In the genomic region with DNA sequence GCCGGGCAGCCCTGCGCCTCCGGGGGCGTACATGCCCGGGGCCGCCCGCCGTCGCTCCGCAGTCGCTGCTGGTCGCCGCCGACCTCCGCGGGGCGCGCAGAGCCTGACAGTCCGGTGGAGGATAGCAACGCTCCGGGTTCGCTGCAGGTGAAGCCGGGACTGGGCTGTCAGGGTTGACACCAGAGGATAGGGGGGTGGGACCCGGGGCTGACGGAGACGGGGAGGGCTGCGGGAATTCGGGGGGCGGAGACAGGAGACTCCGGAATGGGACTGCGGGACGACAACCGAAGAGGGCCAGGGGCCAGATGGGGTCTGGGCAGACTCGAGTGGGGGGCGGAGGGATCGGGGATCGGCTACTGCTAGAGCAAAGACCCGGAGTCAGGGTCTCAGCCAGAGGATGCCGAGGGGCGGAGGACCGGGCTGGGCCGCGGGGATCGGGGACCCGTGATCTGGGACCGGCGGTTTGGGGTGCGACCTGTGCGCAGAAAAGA, we compare ENCODE assay signal across 1 cellular context.
TF ChIP-seq lines count a peak whose summit lies in the region.

No MANE protein-coding gene starts in this region.

TF ChIP-seq in HEK293, 187 proteins besides CTCF, POLR2A, EP300 and RAD21 (continued from another document):
- TF ChIP-seq ZNF585B (tag by site-specific recombination; IDR thresholded peaks at IDR 0.05) (0 out of 2 replicates have a peak, but pooled peaks have one; percentile 12), BCL11B (tag by site-specific recombination; IDR thresholded peaks at IDR 0.05; ENCODE audit: low read depth) (0 out of 2 replicates have a peak, but pooled peaks have one; percentile 27), SCRT2 (tag by site-specific recombination; IDR thresholded peaks at IDR 0.05) (no peak), ZNF423 (tag by site-specific recombination; IDR thresholded peaks at IDR 0.05) (no peak), GLIS2 (tag by site-specific recombination; IDR thresholded peaks at IDR 0.05) (peak; percentile 47), ZNF433 (tag by site-specific recombination; IDR thresholded peaks at IDR 0.05; ENCODE audit: low read depth) (no peak), ZFP3 (tag by site-specific recombination; IDR thresholded peaks at IDR 0.05; ENCODE audit: low read depth) (no peak), MEIS1 (CRISPR knock-in tag; IDR thresholded peaks at IDR 0.05; ENCODE audit: borderline replicate concordance) (no peak), ZNF391 (tag by site-specific recombination; IDR thresholded peaks at IDR 0.05; ENCODE audit: borderline replicate concordance, low read depth) (peak; percentile 31; the same call in 1 of the 2 replicates), KLF8 (tag by site-specific recombination; IDR thresholded peaks at IDR 0.05) (peak; percentile 60; the same call in 1 of the 2 replicates), KLF9 (tag by site-specific recombination; IDR thresholded peaks at IDR 0.05; ENCODE audit: low read depth) (peak; percentile 67), KLF7 (tag by site-specific recombination; IDR thresholded peaks at IDR 0.05; ENCODE audit: borderline replicate concordance) (no peak), ZNF24 (tag by site-specific recombination; IDR thresholded peaks at IDR 0.05) (no peak), ZNF248 (tag by site-specific recombination; IDR thresholded peaks at IDR 0.05) (no peak), ZNF23 (tag by site-specific recombination; IDR thresholded peaks at IDR 0.05; ENCODE audit: borderline replicate concordance) (no peak), ZNF600 (tag by site-specific recombination; IDR thresholded peaks at IDR 0.05) (no peak), ZNF335 (tag by site-specific recombination; conservative IDR thresholded peaks at IDR 0.05) (peak; percentile 84), GFI1B (tag by site-specific recombination; IDR thresholded peaks at IDR 0.05) (no peak)
- TF ChIP-seq, protein P1, sequence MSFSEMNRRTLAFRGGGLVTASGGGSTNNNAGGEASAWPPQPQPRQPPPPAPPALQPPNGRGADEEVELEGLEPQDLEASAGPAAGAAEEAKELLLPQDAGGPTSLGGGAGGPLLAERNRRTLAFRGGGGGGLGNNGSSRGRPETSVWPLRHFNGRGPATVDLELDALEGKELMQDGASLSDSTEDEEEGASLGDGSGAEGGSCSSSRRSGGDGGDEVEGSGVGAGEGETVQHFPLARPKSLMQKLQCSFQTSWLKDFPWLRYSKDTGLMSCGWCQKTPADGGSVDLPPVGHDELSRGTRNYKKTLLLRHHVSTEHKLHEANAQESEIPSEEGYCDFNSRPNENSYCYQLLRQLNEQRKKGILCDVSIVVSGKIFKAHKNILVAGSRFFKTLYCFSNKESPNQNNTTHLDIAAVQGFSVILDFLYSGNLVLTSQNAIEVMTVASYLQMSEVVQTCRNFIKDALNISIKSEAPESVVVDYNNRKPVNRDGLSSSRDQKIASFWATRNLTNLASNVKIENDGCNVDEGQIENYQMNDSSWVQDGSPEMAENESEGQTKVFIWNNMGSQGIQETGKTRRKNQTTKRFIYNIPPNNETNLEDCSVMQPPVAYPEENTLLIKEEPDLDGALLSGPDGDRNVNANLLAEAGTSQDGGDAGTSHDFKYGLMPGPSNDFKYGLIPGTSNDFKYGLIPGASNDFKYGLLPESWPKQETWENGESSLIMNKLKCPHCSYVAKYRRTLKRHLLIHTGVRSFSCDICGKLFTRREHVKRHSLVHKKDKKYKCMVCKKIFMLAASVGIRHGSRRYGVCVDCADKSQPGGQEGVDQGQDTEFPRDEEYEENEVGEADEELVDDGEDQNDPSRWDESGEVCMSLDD (tag by site-specific recombination; IDR thresholded peaks at IDR 0.05) = peak; percentile 52; the same call in 1 of the 2 replicates
- TF ChIP-seq, protein P2, sequence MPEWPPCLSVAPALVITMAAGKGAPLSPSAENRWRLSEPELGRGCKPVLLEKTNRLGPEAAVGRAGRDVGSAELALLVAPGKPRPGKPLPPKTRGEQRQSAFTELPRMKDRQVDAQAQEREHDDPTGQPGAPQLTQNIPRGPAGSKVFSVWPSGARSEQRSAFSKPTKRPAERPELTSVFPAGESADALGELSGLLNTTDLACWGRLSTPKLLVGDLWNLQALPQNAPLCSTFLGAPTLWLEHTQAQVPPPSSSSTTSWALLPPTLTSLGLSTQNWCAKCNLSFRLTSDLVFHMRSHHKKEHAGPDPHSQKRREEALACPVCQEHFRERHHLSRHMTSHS (tag by site-specific recombination; IDR thresholded peaks at IDR 0.05) = no peak
- TF ChIP-seq, protein P3, sequence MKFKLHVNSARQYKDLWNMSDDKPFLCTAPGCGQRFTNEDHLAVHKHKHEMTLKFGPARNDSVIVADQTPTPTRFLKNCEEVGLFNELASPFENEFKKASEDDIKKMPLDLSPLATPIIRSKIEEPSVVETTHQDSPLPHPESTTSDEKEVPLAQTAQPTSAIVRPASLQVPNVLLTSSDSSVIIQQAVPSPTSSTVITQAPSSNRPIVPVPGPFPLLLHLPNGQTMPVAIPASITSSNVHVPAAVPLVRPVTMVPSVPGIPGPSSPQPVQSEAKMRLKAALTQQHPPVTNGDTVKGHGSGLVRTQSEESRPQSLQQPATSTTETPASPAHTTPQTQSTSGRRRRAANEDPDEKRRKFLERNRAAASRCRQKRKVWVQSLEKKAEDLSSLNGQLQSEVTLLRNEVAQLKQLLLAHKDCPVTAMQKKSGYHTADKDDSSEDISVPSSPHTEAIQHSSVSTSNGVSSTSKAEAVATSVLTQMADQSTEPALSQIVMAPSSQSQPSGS (tag by site-specific recombination; IDR thresholded peaks at IDR 0.05; ENCODE audit: low read depth) = no peak
- TF ChIP-seq, protein P4, sequence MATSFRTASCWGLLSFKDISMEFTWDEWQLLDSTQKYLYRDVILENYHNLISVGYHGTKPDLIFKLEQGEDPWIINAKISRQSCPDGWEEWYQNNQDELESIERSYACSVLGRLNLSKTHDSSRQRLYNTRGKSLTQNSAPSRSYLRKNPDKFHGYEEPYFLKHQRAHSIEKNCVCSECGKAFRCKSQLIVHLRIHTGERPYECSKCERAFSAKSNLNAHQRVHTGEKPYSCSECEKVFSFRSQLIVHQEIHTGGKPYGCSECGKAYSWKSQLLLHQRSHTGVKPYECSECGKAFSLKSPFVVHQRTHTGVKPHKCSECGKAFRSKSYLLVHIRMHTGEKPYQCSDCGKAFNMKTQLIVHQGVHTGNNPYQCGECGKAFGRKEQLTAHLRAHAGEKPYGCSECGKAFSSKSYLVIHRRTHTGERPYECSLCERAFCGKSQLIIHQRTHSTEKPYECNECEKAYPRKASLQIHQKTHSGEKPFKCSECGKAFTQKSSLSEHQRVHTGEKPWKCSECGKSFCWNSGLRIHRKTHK (tag by site-specific recombination; IDR thresholded peaks at IDR 0.05) = no peak
- TF ChIP-seq, protein P5, sequence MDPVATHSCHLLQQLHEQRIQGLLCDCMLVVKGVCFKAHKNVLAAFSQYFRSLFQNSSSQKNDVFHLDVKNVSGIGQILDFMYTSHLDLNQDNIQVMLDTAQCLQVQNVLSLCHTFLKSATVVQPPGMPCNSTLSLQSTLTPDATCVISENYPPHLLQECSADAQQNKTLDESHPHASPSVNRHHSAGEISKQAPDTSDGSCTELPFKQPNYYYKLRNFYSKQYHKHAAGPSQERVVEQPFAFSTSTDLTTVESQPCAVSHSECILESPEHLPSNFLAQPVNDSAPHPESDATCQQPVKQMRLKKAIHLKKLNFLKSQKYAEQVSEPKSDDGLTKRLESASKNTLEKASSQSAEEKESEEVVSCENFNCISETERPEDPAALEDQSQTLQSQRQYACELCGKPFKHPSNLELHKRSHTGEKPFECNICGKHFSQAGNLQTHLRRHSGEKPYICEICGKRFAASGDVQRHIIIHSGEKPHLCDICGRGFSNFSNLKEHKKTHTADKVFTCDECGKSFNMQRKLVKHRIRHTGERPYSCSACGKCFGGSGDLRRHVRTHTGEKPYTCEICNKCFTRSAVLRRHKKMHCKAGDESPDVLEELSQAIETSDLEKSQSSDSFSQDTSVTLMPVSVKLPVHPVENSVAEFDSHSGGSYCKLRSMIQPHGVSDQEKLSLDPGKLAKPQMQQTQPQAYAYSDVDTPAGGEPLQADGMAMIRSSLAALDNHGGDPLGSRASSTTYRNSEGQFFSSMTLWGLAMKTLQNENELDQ (tag by site-specific recombination; IDR thresholded peaks at IDR 0.05; ENCODE audit: low read depth) = no peak
- TF ChIP-seq, protein P6, sequence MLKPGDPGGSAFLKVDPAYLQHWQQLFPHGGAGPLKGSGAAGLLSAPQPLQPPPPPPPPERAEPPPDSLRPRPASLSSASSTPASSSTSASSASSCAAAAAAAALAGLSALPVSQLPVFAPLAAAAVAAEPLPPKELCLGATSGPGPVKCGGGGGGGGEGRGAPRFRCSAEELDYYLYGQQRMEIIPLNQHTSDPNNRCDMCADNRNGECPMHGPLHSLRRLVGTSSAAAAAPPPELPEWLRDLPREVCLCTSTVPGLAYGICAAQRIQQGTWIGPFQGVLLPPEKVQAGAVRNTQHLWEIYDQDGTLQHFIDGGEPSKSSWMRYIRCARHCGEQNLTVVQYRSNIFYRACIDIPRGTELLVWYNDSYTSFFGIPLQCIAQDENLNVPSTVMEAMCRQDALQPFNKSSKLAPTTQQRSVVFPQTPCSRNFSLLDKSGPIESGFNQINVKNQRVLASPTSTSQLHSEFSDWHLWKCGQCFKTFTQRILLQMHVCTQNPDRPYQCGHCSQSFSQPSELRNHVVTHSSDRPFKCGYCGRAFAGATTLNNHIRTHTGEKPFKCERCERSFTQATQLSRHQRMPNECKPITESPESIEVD (tag by site-specific recombination; IDR thresholded peaks at IDR 0.05) = no peak
- TF ChIP-seq, protein P7, sequence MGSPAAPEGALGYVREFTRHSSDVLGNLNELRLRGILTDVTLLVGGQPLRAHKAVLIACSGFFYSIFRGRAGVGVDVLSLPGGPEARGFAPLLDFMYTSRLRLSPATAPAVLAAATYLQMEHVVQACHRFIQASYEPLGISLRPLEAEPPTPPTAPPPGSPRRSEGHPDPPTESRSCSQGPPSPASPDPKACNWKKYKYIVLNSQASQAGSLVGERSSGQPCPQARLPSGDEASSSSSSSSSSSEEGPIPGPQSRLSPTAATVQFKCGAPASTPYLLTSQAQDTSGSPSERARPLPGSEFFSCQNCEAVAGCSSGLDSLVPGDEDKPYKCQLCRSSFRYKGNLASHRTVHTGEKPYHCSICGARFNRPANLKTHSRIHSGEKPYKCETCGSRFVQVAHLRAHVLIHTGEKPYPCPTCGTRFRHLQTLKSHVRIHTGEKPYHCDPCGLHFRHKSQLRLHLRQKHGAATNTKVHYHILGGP (tag by site-specific recombination; IDR thresholded peaks at IDR 0.05) = no peak
- TF ChIP-seq, protein P8, sequence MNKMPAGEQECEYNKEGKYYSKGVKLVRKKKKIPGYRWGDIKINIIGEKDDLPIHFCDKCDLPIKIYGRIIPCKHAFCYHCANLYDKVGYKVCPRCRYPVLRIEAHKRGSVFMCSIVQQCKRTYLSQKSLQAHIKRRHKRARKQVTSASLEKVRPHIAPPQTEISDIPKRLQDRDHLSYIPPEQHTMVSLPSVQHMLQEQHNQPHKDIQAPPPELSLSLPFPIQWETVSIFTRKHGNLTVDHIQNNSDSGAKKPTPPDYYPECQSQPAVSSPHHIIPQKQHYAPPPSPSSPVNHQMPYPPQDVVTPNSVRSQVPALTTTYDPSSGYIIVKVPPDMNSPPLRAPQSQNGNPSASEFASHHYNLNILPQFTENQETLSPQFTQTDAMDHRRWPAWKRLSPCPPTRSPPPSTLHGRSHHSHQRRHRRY (tag by site-specific recombination; IDR thresholded peaks at IDR 0.05) = no peak
